8 cellular contexts compared by ENCODE assay signal in genomic region chr20:53866787-53867740, GRCh38.
DNase-seq lines count a peak whose midpoint lies in the region; ATAC-seq and TF ChIP-seq lines count a peak whose summit lies in the region.

No MANE protein-coding gene starts in this region.

- H3K4me3 ChIP-seq in Caco-2 (ENCODE audit: low read depth, low read length) (no peak overlapping the region), osteoblast (ENCODE audit: insufficient read depth, low read length) (no peak overlapping the region)
- peak overlapping the region; percentile 33 for H3K4me3 ChIP-seq in effector memory CD4-positive, alpha-beta T cell (ENCODE audit: insufficient read depth, low read depth, low read length, poor library complexity, severe bottlenecking)

- POLR2A ChIA-PET in Caco-2 (lab: Charles Lee) = interaction anchor here (0.7 to 2.3 kb wide), 9 partner anchors 21 to 353 kb away, joined by 3 to 12 read pairs (median 7); partner anchors contain the start of gene ZNF217

- peak in 1 of 2 experiments; percentile 69 for DNase-seq in Caco-2
- peak; percentile 68 for DNase-seq in NCI-H2171 treated with DMSO at 0.1 percent for 48 hours (lab: John Stamatoyannopoulos, UW)
- DNase-seq in effector memory CD4-positive, alpha-beta T cell = no peak
- DNase-seq in osteoblast (ENCODE audit: insufficient read length, low spot score, missing footprints) = no peak
- DNase-seq in cortex of kidney (lab: John Stamatoyannopoulos, UW) = no peak
- no peak for DNase-seq in RPMI8226

- no peaks in the 10 kb centered on the region for H3K36me3 Mint-ChIP-seq in Caco-2 (ENCODE audit: insufficient read depth, unreplicated experiment)

- no peaks in the 10 kb centered on the region for H3K79me2 ChIP-seq in osteoblast (ENCODE audit: insufficient read depth, low read length)

- intact Hi-C loops in Caco-2 (cut with micrococcal nuclease; ENCODE audit: unreplicated experiment) = loop anchor here (1.0 to 5.0 kb wide), 9 partner anchors 21 to 273 kb away; no protein-coding TSS in a partner anchor

- no peaks in the 10 kb centered on the region for H4K20me1 ChIP-seq in osteoblast (ENCODE audit: insufficient read depth, low read length)

- ATAC-seq in GM21576 (IDR thresholded peaks at IDR 0.05; ENCODE audit: unreplicated experiment) (peak; percentile 58), HG02852 (IDR thresholded peaks at IDR 0.05; ENCODE audit: unreplicated experiment) (no peak)

- H3K36me3 ChIP-seq in Caco-2 (ENCODE audit: control insufficient read depth, insufficient read depth, low read length) = no peaks in the 10 kb centered on the region
- no peaks in the 10 kb centered on the region for H3K36me3 ChIP-seq in effector memory CD4-positive, alpha-beta T cell (ENCODE audit: control insufficient read depth, insufficient read depth, low read length)
- H3K36me3 ChIP-seq in osteoblast (ENCODE audit: insufficient read depth, low read length) = no peaks in the 10 kb centered on the region

- H3K4me1 Mint-ChIP-seq in Caco-2 (ENCODE audit: low read depth, unreplicated experiment) = peaks cover 76% of the 10 kb centered on the region

- TF ChIP-seq CTCF in Caco-2 (IDR thresholded peaks at IDR 0.05; ENCODE audit: insufficient read depth in 1 of 2, low read depth in 1 of 2, low read length in 1 of 2, severe bottlenecking in 1 of 2, unreplicated experiment in 1 of 2) = no peak
- no peak for TF ChIP-seq CTCF in osteoblast (IDR thresholded peaks at IDR 0.05; ENCODE audit: extremely low read depth, low read depth, low read length)

- H3K27ac Mint-ChIP-seq in Caco-2 (ENCODE audit: unreplicated experiment) = peak overlapping the region; percentile 84

- CTCF ChIA-PET in Caco-2 (lab: Charles Lee) = interaction anchor here (0.6 to 2.3 kb wide), 11 partner anchors 10 to 1836 kb away, joined by 3 to 17 read pairs (median 4); no protein-coding TSS in a partner anchor

- H3K4me1 ChIP-seq in Caco-2 = peaks cover 70% of the 10 kb centered on the region
- H3K4me1 ChIP-seq in effector memory CD4-positive, alpha-beta T cell (ENCODE audit: control insufficient read depth, insufficient read depth, low read length, poor library complexity, severe bottlenecking) = peaks cover 47% of the 10 kb centered on the region
- H3K4me1 ChIP-seq in osteoblast (ENCODE audit: insufficient read depth, low read length) = peaks cover 38% of the 10 kb centered on the region

- peak overlapping the region; percentile 64 for H3K27ac ChIP-seq in effector memory CD4-positive, alpha-beta T cell (ENCODE audit: insufficient read depth, low read length, poor library complexity, severe bottlenecking)
- peak overlapping the region; percentile 81 for H3K27ac ChIP-seq in osteoblast (ENCODE audit: low read depth, low read length)

- TSS peak; percentile 89 for BruUV-seq in Caco-2 (replicated peaks; lab: Mats Ljungman, UMichigan)

- no peaks in the 10 kb centered on the region for H3K9me3 Mint-ChIP-seq in Caco-2 (ENCODE audit: unreplicated experiment)

- H3K27me3 ChIP-seq in Caco-2 (replicated peaks; ENCODE audit: control insufficient read depth, insufficient read depth, low read length) (no peaks in the 10 kb centered on the region), osteoblast (ENCODE audit: insufficient read depth, low read length) (no peaks in the 10 kb centered on the region)
- no peaks in the 10 kb centered on the region for H3K27me3 ChIP-seq in effector memory CD4-positive, alpha-beta T cell (replicated peaks; ENCODE audit: control insufficient read depth, insufficient read depth, low read length, poor library complexity, severe bottlenecking)

- H3K9me3 ChIP-seq in Caco-2 (no peaks in the 10 kb centered on the region), osteoblast (ENCODE audit: low read depth, low read length) (no peaks in the 10 kb centered on the region)
- no peaks in the 10 kb centered on the region for H3K9me3 ChIP-seq in effector memory CD4-positive, alpha-beta T cell (ENCODE audit: control insufficient read depth, low read length)

- no peaks in the 10 kb centered on the region for H3K27me3 Mint-ChIP-seq in Caco-2 (ENCODE audit: insufficient read depth, unreplicated experiment)

- H3K4me3 Mint-ChIP-seq in Caco-2 (ENCODE audit: unreplicated experiment) = peak overlapping the region; percentile 34

- peak overlapping the region; percentile 78 for H2AFZ ChIP-seq in osteoblast (ENCODE audit: low read length)

- peak overlapping the region; percentile 64 for H3K4me2 ChIP-seq in osteoblast (ENCODE audit: insufficient read depth, low read length)
